Comparison of ENCODE assay signal across 18 cellular contexts in the genomic region with DNA sequence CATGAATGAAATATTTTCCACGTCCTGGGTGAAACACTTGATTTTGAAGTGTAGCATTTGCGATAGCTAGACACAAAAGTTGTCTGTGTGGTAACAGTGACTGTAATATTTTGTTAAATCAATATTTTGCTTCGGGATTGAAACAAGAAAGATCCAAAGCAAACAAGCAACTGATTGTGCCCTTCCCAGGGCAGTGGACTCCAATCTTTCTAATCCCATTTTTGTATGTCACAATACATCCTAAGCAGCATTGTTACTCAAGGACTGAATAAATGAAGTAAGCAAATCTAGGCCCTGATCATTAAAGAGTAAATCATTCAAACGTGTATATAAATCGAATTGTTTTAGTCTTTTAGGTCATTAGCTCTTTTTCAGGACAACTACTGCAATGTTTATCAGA. TPM values are rescaled to one million over a fixed set of nuclear protein-coding genes. Genes with fewer than 3 reads are reported as not detected.
A peak's percentile ranks its signal among the peaks of the same experiment; 100 is the strongest.
DNase-seq lines count a peak whose midpoint lies in the region; ATAC-seq, FAIRE-seq and TF ChIP-seq lines count a peak whose summit lies in the region.
"Had no signal": no experiment of that assay in that cellular context is flagged by ENCODE, and none has a peak within 500 bp of the region (broad histone marks: within the 10 kb centered on the region; RNA-seq: fewer than 3 reads in every experiment).

No MANE protein-coding gene starts in this region.

- in situ Hi-C loops in GM13976 (cut with MboI; ENCODE audit: low sequenced_read_pairs, unreplicated experiment), result no loop called here

- no peak for ATAC-seq in heart left ventricle
- no peak for ATAC-seq in Right ventricle myocardium superior (ENCODE audit: poor library complexity)
- no peak for ATAC-seq in activated T-helper 17 cell treated with anti-CD3 and anti-CD28 coated beads, Interleukin-2, amount 50 U/mL, for 72 hours (replicated peaks)
- no peak for ATAC-seq in pancreas

- H3K79me2 ChIP-seq in KMS-11 (ENCODE audit: insufficient read depth, low read depth), result peaks cover 42% of the 10 kb centered on the region; the same call in 1 of the 2 replicates

- no peaks in the 10 kb centered on the region for H3K9me3 Mint-ChIP-seq in activated T-helper 17 cell treated with anti-CD3 and anti-CD28 coated beads, Interleukin-2, amount 50 U/mL, for 72 hours

- H4K20me1 ChIP-seq in KMS-11 (ENCODE audit: insufficient read depth), result no peaks in the 10 kb centered on the region

- no peak for DNase-seq in heart left ventricle
- DNase-seq in Right ventricle myocardium superior, result no peak
- no peak for DNase-seq in pancreas
- DNase-seq in GM13976 (ENCODE audit: low spot score), result no peak
- no peak for DNase-seq in coronary artery (ENCODE audit: low spot score)
- DNase-seq in NCI-H2196 (lab: John Stamatoyannopoulos, UW; ENCODE audit: unreplicated experiment), result no peak
- DNase-seq: activated CD4-positive, alpha-beta T cell treated with anti-CD3 and anti-CD28 coated beads, Interleukin-2, amount 50 U/mL, for 4 hours; AML-193; esophagus squamous epithelium; glutamatergic neuron; NCI-H1930; NCI-H510A; SJCRH30; stimulated activated CD4-positive, alpha-beta T cell treated with anti-CD3 and anti-CD28 coated beads, Interleukin-4, amount 100 ng/mL, for 4 hours had no signal

- H3K4me3 ChIP-seq in heart left ventricle (peak overlapping the region in 7 of 12 donors; percentile 2 to 70 (median 54)), KMS-11 (IDR thresholded peaks at IDR 0.05; ENCODE audit: insufficient read depth, low read depth, low read length) (no peak overlapping the region), pancreas (no peak overlapping the region), coronary artery (no peak overlapping the region)
- H3K4me3 ChIP-seq: SJCRH30 had no signal

- peaks cover 42% of the 10 kb centered on the region for H3K36me3 Mint-ChIP-seq in activated T-helper 17 cell treated with anti-CD3 and anti-CD28 coated beads, Interleukin-2, amount 50 U/mL, for 72 hours (ENCODE audit: low read depth)

- H3K27ac ChIP-seq in heart left ventricle (no peak overlapping the region), KMS-11 (peak overlapping the region; percentile 68), pancreas (no peak overlapping the region), coronary artery (no peak overlapping the region)
- H3K27ac ChIP-seq: esophagus squamous epithelium, SJCRH30, tibial nerve had no signal

- H3K27me3 Mint-ChIP-seq in activated T-helper 17 cell treated with anti-CD3 and anti-CD28 coated beads, Interleukin-2, amount 50 U/mL, for 72 hours, result no peaks in the 10 kb centered on the region

- peak; percentile 5 for FAIRE-seq in pancreas (lab: Jason Lieb, UNC)
- FAIRE-seq: TTC549 had no signal

- intact Hi-C loops in heart left ventricle (cut with DNase I) (no loop called here), Right ventricle myocardium superior (cut with DNase I) (no loop called here), pancreas (cut with DNase I) (no loop called here)

- H3K36me3 ChIP-seq in heart left ventricle (peaks cover 0 to 23% (median 0%) of the 10 kb centered on the region in 9 donors), KMS-11 (ENCODE audit: insufficient read depth) (no peaks in the 10 kb centered on the region), pancreas (no peaks in the 10 kb centered on the region)
- H3K36me3 ChIP-seq: esophagus squamous epithelium, SJCRH30, tibial nerve had no signal

- H3K27me3 ChIP-seq in heart left ventricle, result peaks cover 0 to 9% (median 0%) of the 10 kb centered on the region in 9 donors
- no peaks in the 10 kb centered on the region for H3K27me3 ChIP-seq in KMS-11 (ENCODE audit: insufficient read depth, low read depth)
- H3K27me3 ChIP-seq in pancreas, result peaks cover 0 to 15% (median 3%) of the 10 kb centered on the region in 4 donors
- H3K27me3 ChIP-seq: esophagus squamous epithelium, SJCRH30 had no signal

- peak overlapping the region; percentile 63 for H3K9ac ChIP-seq in KMS-11

- H3K4me1 ChIP-seq in heart left ventricle, result peaks cover 0 to 10% (median 0%) of the 10 kb centered on the region in 12 donors
- H3K4me1 ChIP-seq in KMS-11 (ENCODE audit: low read depth, poor library complexity, severe bottlenecking), result peaks cover 13% of the 10 kb centered on the region
- H3K4me1 ChIP-seq in pancreas, result no peaks in the 10 kb centered on the region
- H3K4me1 ChIP-seq: SJCRH30, tibial nerve had no signal

- WGBS in heart left ventricle, 4 donors, result 40 to 56% (median 45%) methylated on average over 5 of the region's 5 CpGs
- 28% methylated on average over 5 of the region's 5 CpGs for WGBS in pancreas, 2 donors

- H3K27ac Mint-ChIP-seq in activated T-helper 17 cell treated with anti-CD3 and anti-CD28 coated beads, Interleukin-2, amount 50 U/mL, for 72 hours, result peak overlapping the region; percentile 88

- H3K4me3 Mint-ChIP-seq in activated T-helper 17 cell treated with anti-CD3 and anti-CD28 coated beads, Interleukin-2, amount 50 U/mL, for 72 hours, result peak overlapping the region; percentile 85

- peak overlapping the region; percentile 59; the same call in 1 of the 2 replicates for H3K4me2 ChIP-seq in KMS-11

- H3K9me3 ChIP-seq in heart left ventricle (no peaks in the 10 kb centered on the region), pancreas (no peaks in the 10 kb centered on the region)
- H3K9me3 ChIP-seq: esophagus squamous epithelium, SJCRH30, tibial nerve had no signal

- TF ChIP-seq CTCF in heart left ventricle (IDR thresholded peaks at IDR 0.05) (no peak), KMS-11 (conservative IDR thresholded peaks at IDR 0.05; ENCODE audit: low read depth, low read length) (no peak), pancreas (IDR thresholded peaks at IDR 0.05) (no peak), GM13976 (IDR thresholded peaks at IDR 0.05; ENCODE audit: borderline replicate concordance, control extremely low read depth, extremely low read depth, insufficient read depth, missing control alignments) (no peak), coronary artery (IDR thresholded peaks at IDR 0.05) (no peak)

- no peak overlapping the region for H2AFZ ChIP-seq in KMS-11 (ENCODE audit: low read depth)

- no peak for TF ChIP-seq POLR2A in heart left ventricle (IDR thresholded peaks at IDR 0.05)

- H3K4me1 Mint-ChIP-seq in activated T-helper 17 cell treated with anti-CD3 and anti-CD28 coated beads, Interleukin-2, amount 50 U/mL, for 72 hours, result peaks cover 12% of the 10 kb centered on the region

RNA-seq across cellular contexts. Expression of a gene that starts 2.8 kb away (rescaled TPM):
- total RNA-seq in heart left ventricle (10 to 100 TPM; 41.5 to 83.7 (median 67.6) TPM), Right ventricle myocardium superior (70.9 TPM), pancreas (10 to 100 TPM in 2 of 6 donors, 1 to 10 TPM in 4; 4.8 to 14.2 (median 8.3) TPM)
- polyA plus RNA-seq in heart left ventricle (10 to 100 TPM; 31.0 to 51.7 TPM), pancreas (1 to 10 TPM; 2.1 to 3.9 TPM)
- 10 to 100 TPM; 74.9 to 97.8 TPM for total RNA-seq in activated T-helper 17 cell treated with anti-CD3 and anti-CD28 coated beads, Interleukin-2, amount 50 U/mL, for 72 hours
- total RNA-seq: SJCRH30 had no signal

Comparison
In these comparisons a context has a peak if more than half of its experiments do, and no peak if none do; other contexts are left out.
1. H3K4me3 ChIP-seq: peak in heart left ventricle (7 of 12); none in KMS-11 (single experiment), pancreas (0 of 4) and coronary artery (single experiment).